In genomic region chr4:140053185-140053584, GRCh38 we compare ENCODE assay signal across 14 cellular contexts.
DNase-seq lines count a peak whose midpoint lies in the region; FAIRE-seq and TF ChIP-seq lines count a peak whose summit lies in the region.
"Had no signal": no experiment of that assay in that cellular context is flagged by ENCODE, and none has a peak within 500 bp of the region (broad histone marks: within the 10 kb centered on the region; RNA-seq: fewer than 3 reads in every experiment).

No MANE protein-coding gene starts in this region.

- H3K79me1 ChIP-seq in H9 (ENCODE audit: insufficient read depth, low read depth, low read length, poor library complexity, severe bottlenecking) (no peaks in the 10 kb centered on the region), trophoblast cell (ENCODE audit: low read length) (peaks cover 12% of the 10 kb centered on the region)

- no peak overlapping the region for H4K5ac ChIP-seq in H9 (ENCODE audit: insufficient read length, low read depth, low read length)

- H3K56ac ChIP-seq in H9 (ENCODE audit: insufficient read length, low read depth, low read length), result no peak overlapping the region

- H3K18ac ChIP-seq in H9 (ENCODE audit: insufficient read length, low read depth, low read length) (no peak overlapping the region), trophoblast cell (ENCODE audit: low read length) (peak overlapping the region; percentile 83)

- H3K4me1 Mint-ChIP-seq in H9 (peaks cover 22 to 25% of the 10 kb centered on the region in 2 experiments), endodermal cell (peaks cover 43% of the 10 kb centered on the region)

- H2BK20ac ChIP-seq in H9 (ENCODE audit: low read depth, low read length, poor library complexity, severe bottlenecking), result no peak overlapping the region

- 0 out of 2 replicates have a peak overlapping the region, but pooled peaks have one; percentile 83 for H2BK15ac ChIP-seq in H9 (ENCODE audit: low read depth, low read length)

- H2BK12ac ChIP-seq in H9 (ENCODE audit: insufficient read length, low read depth, low read length) (no peak overlapping the region), trophoblast cell (ENCODE audit: low read length) (peak overlapping the region; percentile 95)

- no peak overlapping the region for H3K4me3 Mint-ChIP-seq in H9
- H3K4me3 Mint-ChIP-seq in endodermal cell, result no peak overlapping the region

- no peak overlapping the region; a peak in 1 of 7 replicates for H3K27ac Mint-ChIP-seq in H9
- H3K27ac Mint-ChIP-seq in endodermal cell, result peak overlapping the region; percentile 83

- H3K9ac ChIP-seq in BLaER1 (no peak overlapping the region), H9 (ENCODE audit: extremely low read depth, insufficient read length, low read length) (no peak overlapping the region), endodermal cell (ENCODE audit: extremely low read depth, low read length, poor library complexity, severe bottlenecking) (no peak overlapping the region), trophoblast cell (ENCODE audit: low read length) (no peak overlapping the region)

- no peak overlapping the region for H2BK5ac ChIP-seq in H9 (ENCODE audit: insufficient read length, low read length)
- H2BK5ac ChIP-seq in trophoblast cell (ENCODE audit: low read depth, low read length, poor library complexity), result peak overlapping the region; percentile 42

- H3K4me3 ChIP-seq in BLaER1, result no peak overlapping the region
- no peak overlapping the region for H3K4me3 ChIP-seq in endodermal cell (ENCODE audit: low read length)
- H3K4me3 ChIP-seq in trophoblast cell (ENCODE audit: low read depth, low read length), result no peak overlapping the region
- H3K4me3 ChIP-seq: SJCRH30 had no signal

- H3K14ac ChIP-seq in H9 (ENCODE audit: insufficient read depth, low read length) (no peak overlapping the region), trophoblast cell (ENCODE audit: low read length) (no peak overlapping the region)

- H2BK120ac ChIP-seq in H9 (ENCODE audit: low read depth, low read length, poor library complexity, severe bottlenecking) (no peak overlapping the region), trophoblast cell (ENCODE audit: insufficient read depth, low read length, poor library complexity) (peak overlapping the region; percentile 80)

- H3K27ac ChIP-seq in BLaER1 (no peak overlapping the region), H9 (ENCODE audit: insufficient read length, low read depth, low read length) (no peak overlapping the region), endodermal cell (ENCODE audit: low read depth, low read length) (no peak overlapping the region), trophoblast cell (ENCODE audit: low read depth, low read length) (no peak overlapping the region)
- H3K27ac ChIP-seq: SJCRH30 had no signal

- no peak for FAIRE-seq in H54 (lab: Jason Lieb, UNC)

- H4K12ac ChIP-seq in trophoblast cell (ENCODE audit: low read depth, low read length), result no peak overlapping the region

- no peaks in the 10 kb centered on the region for H3K27me3 Mint-ChIP-seq in H9 (ENCODE audit: low read depth)
- no peaks in the 10 kb centered on the region for H3K27me3 Mint-ChIP-seq in endodermal cell (ENCODE audit: insufficient read depth)

- H3K23me2 ChIP-seq in H9 (ENCODE audit: insufficient read length, low read depth, low read length, poor library complexity, severe bottlenecking), result no peaks in the 10 kb centered on the region

- H3K36me3 Mint-ChIP-seq in H9 (ENCODE audit: insufficient read depth in 1 of 3, low read depth in 3 of 3), result no peaks in the 10 kb centered on the region
- H3K36me3 Mint-ChIP-seq in endodermal cell (ENCODE audit: low read depth), result no peaks in the 10 kb centered on the region

- H3K9me3 Mint-ChIP-seq in H9, result no peaks in the 10 kb centered on the region
- H3K9me3 Mint-ChIP-seq in endodermal cell, result no peaks in the 10 kb centered on the region

- H3K4me1 ChIP-seq in BLaER1, result peaks cover 91% of the 10 kb centered on the region
- peaks cover 8% of the 10 kb centered on the region; the same call in 1 of the 2 replicates for H3K4me1 ChIP-seq in H9 (ENCODE audit: insufficient read depth, low read length)
- H3K4me1 ChIP-seq in endodermal cell (ENCODE audit: control insufficient read depth, insufficient read depth, low read length), result peaks cover 21% of the 10 kb centered on the region
- H3K4me1 ChIP-seq in trophoblast cell (ENCODE audit: control insufficient read depth in 1 of 2, insufficient read depth in 2 of 2, low read length in 2 of 2), result peaks cover 5 to 19% of the 10 kb centered on the region in 2 experiments

- H3K79me2 ChIP-seq in H9 (ENCODE audit: insufficient read depth, low read length) (no peaks in the 10 kb centered on the region), trophoblast cell (ENCODE audit: control insufficient read depth, insufficient read depth, low read length, poor library complexity) (peaks cover 2% of the 10 kb centered on the region)

- H3K4ac ChIP-seq in H9 (ENCODE audit: low read depth, low read length) (no peak overlapping the region), trophoblast cell (ENCODE audit: low read depth, low read length) (no peak overlapping the region)

- H3T11ph ChIP-seq in H9 (ENCODE audit: low read length), result no peak overlapping the region

- no peaks in the 10 kb centered on the region for H3K36me3 ChIP-seq in BLaER1
- no peaks in the 10 kb centered on the region for H3K36me3 ChIP-seq in endodermal cell (ENCODE audit: control insufficient read depth, insufficient read depth, low read length)
- no peaks in the 10 kb centered on the region for H3K36me3 ChIP-seq in trophoblast cell (ENCODE audit: control insufficient read depth in 1 of 2, insufficient read depth in 2 of 2, low read length in 2 of 2)
- H3K36me3 ChIP-seq: SJCRH30 had no signal

- H3K27me3 ChIP-seq in BLaER1, result no peaks in the 10 kb centered on the region
- H3K27me3 ChIP-seq in H9 (ENCODE audit: insufficient read depth, low read length), result no peaks in the 10 kb centered on the region
- no peaks in the 10 kb centered on the region for H3K27me3 ChIP-seq in endodermal cell (ENCODE audit: control insufficient read depth, insufficient read depth, low read length, poor library complexity, severe bottlenecking)
- no peaks in the 10 kb centered on the region for H3K27me3 ChIP-seq in trophoblast cell (ENCODE audit: insufficient read depth, low read length)
- H3K27me3 ChIP-seq: SJCRH30 had no signal

- no peak for TF ChIP-seq CTCF in H9 (conservative IDR thresholded peaks at IDR 0.05)
- TF ChIP-seq CTCF in endodermal cell (conservative IDR thresholded peaks at IDR 0.05), result no peak

- no peak for DNase-seq in H9
- peak; percentile 73 for DNase-seq in endodermal cell
- no peak for DNase-seq in trophoblast cell
- DNase-seq in NCI-H187 (lab: John Stamatoyannopoulos, UW), result no peak
- no peak for DNase-seq in H54 (ENCODE audit: insufficient read length, low spot score)
- no peak for DNase-seq in HuH-7.5 (ENCODE audit: low spot score)
- DNase-seq: ACHN, DMS153, NCI-H1436, NCI-H2081 treated with DMSO at 0.1 percent for 48 hours, NCI-H226, NCI-H526, SJCRH30 had no signal

- H2AFZ ChIP-seq in H9 (ENCODE audit: low read length) (no peak overlapping the region), trophoblast cell (ENCODE audit: insufficient read depth, low read length, poor library complexity) (no peak overlapping the region)

- no CpG with 5 or more reads among the region's 4 CpGs for WGBS in H9 (ENCODE audit: extremely low coverage, insufficient read length, low lambda C conversion rate)
- WGBS in endodermal cell (ENCODE audit: insufficient coverage in 1 of 2, insufficient read length in 1 of 2), 2 experiments, result 68 to 71% methylated on average over 4 of the region's 4 CpGs
- WGBS in trophoblast cell (ENCODE audit: extremely low coverage, insufficient coverage, insufficient read length), result no CpG with 5 or more reads among the region's 4 CpGs

- H2AK5ac ChIP-seq in H9 (ENCODE audit: insufficient read length, low read length), result no peak overlapping the region
- no peak overlapping the region for H2AK5ac ChIP-seq in trophoblast cell (ENCODE audit: low read length)

- H4K91ac ChIP-seq in H9 (ENCODE audit: insufficient read length, low read depth, low read length), result no peak overlapping the region
- H4K91ac ChIP-seq in trophoblast cell (ENCODE audit: low read depth, low read length), result peak overlapping the region; percentile 2

- H3K9me3 ChIP-seq in BLaER1, result no peaks in the 10 kb centered on the region
- no peaks in the 10 kb centered on the region for H3K9me3 ChIP-seq in H9 (ENCODE audit: control insufficient read depth, low read depth, low read length)
- H3K9me3 ChIP-seq in endodermal cell (ENCODE audit: control insufficient read depth, low read length), result no peaks in the 10 kb centered on the region
- no peaks in the 10 kb centered on the region for H3K9me3 ChIP-seq in trophoblast cell (ENCODE audit: insufficient read depth, low read depth, low read length)
- H3K9me3 ChIP-seq: SJCRH30 had no signal

- no peak overlapping the region for H4K8ac ChIP-seq in H9 (replicated peaks; ENCODE audit: insufficient read length, low read depth, low read length)
- H4K8ac ChIP-seq in trophoblast cell (ENCODE audit: low read depth, low read length), result peak overlapping the region; percentile 17

- H4K20me1 ChIP-seq in BLaER1 (no peaks in the 10 kb centered on the region), H9 (ENCODE audit: control insufficient read depth, insufficient read depth, insufficient read length) (no peaks in the 10 kb centered on the region)

- H3K23ac ChIP-seq in H9 (ENCODE audit: insufficient read length, low read depth, low read length) (no peak overlapping the region), trophoblast cell (ENCODE audit: low read length) (no peak overlapping the region)

- TF ChIP-seq POLR2A in H54 (IDR thresholded peaks at IDR 0.05; ENCODE audit: low read depth, low read length), result no peak

- peak overlapping the region; percentile 78 for H3K4me2 ChIP-seq in BLaER1
- no peak overlapping the region for H3K4me2 ChIP-seq in H9 (ENCODE audit: insufficient read depth, insufficient read length, low read length)
- no peak overlapping the region for H3K4me2 ChIP-seq in trophoblast cell (ENCODE audit: low read length)
